Comparison of ENCODE assay signal across 1 cellular context in the genomic region with DNA sequence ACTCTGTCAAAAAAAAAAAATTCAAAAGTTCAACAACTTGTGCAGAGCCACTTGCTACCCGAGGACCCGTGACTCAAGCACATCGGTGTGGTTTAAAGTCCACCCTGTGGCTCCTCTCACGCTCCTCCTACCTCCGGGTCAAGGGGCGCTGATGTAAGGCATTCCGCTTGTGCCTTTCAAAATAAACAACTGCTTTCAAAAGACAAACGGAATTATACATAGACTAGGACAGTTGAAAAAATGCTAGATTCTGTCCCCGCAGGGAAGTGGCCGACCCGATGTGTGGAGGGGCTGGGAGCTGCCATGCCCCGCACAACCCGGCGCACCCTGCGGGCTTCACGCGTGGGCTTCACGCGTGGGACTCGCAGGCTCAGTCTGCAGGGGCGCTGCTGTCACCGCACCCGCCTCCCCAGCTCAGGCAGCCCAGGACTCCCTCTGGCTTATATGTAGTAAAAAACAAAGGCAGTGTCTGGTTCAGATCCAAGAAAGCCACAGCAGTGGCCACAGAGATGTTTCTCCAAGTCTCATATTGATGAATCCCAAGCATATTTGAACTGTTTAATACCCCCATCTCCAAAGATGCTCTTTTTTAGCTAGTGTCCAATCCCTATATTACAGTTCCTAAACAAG.
TF ChIP-seq lines count a peak whose summit lies in the region.

No MANE protein-coding gene starts in this region.

TF ChIP-seq in HepG2, 621 proteins besides CTCF, POLR2A, EP300 and RAD21 (continued from another document and continues in another):
- TF ChIP-seq DRAP1 (CRISPR knock-in tag; IDR thresholded peaks at IDR 0.05) (no peak), NR1H2 (CRISPR knock-in tag; IDR thresholded peaks at IDR 0.05; ENCODE audit: borderline replicate concordance, low read depth) (no peak; the same call in 1 of the 2 replicates), KLF9 (CRISPR knock-in tag; IDR thresholded peaks at IDR 0.05; ENCODE audit: low read depth) (no peak), HDAC2 (CRISPR knock-in tag; IDR thresholded peaks at IDR 0.05) (no peak), TP53 (CRISPR knock-in tag; conservative IDR thresholded peaks at IDR 0.05) (no peak), ZNF652 (CRISPR knock-in tag; IDR thresholded peaks at IDR 0.05; ENCODE audit: borderline replicate concordance, low read depth) (no peak), EZH2 (conservative IDR thresholded peaks at IDR 0.05; ENCODE audit: low read depth, low read length) (no peak), POLR2AphosphoS5 (IDR thresholded peaks at IDR 0.05; ENCODE audit: low read depth, low read length) (no peak), SP1 (IDR thresholded peaks at IDR 0.05) (no peak), SP1 (CRISPR knock-in tag; IDR thresholded peaks at IDR 0.05) (no peak; the same call in 1 of the 2 replicates), ZNF33B (CRISPR knock-in tag; IDR thresholded peaks at IDR 0.05) (no peak), ELF1 (CRISPR knock-in tag; IDR thresholded peaks at IDR 0.05) (no peak), ISL2 (CRISPR knock-in tag; IDR thresholded peaks at IDR 0.05) (peak; percentile 40; the same call in 1 of the 2 replicates), ZSCAN20 (CRISPR knock-in tag; IDR thresholded peaks at IDR 0.05; ENCODE audit: borderline replicate concordance) (no peak), NFE2L2 (IDR thresholded peaks at IDR 0.05; ENCODE audit: low read length) (no peak), ZNF510 (CRISPR knock-in tag; IDR thresholded peaks at IDR 0.05; ENCODE audit: low read depth) (0 out of 2 replicates have a peak, but pooled peaks have one; percentile 64), SRSF9 (IDR thresholded peaks at IDR 0.05; ENCODE audit: borderline replicate concordance, insufficient read depth, low read depth, low read length, poor library complexity, severe bottlenecking) (no peak), ZNF24 (IDR thresholded peaks at IDR 0.05) (no peak), ZBTB8A (CRISPR knock-in tag; IDR thresholded peaks at IDR 0.05; ENCODE audit: borderline replicate concordance, low read depth) (no peak), BRD4 (CRISPR knock-in tag; IDR thresholded peaks at IDR 0.05) (no peak), ZSCAN29 (CRISPR knock-in tag; conservative IDR thresholded peaks at IDR 0.05) (peak; percentile 62; the same call in 1 of the 2 replicates), ZFP36L1 (CRISPR knock-in tag; IDR thresholded peaks at IDR 0.05) (no peak), SIX1 (CRISPR knock-in tag; IDR thresholded peaks at IDR 0.05; ENCODE audit: borderline replicate concordance) (no peak), CCDC6 (CRISPR knock-in tag; IDR thresholded peaks at IDR 0.05) (peak; percentile 44; the same call in 1 of the 2 replicates)
- TF ChIP-seq, protein P1, sequence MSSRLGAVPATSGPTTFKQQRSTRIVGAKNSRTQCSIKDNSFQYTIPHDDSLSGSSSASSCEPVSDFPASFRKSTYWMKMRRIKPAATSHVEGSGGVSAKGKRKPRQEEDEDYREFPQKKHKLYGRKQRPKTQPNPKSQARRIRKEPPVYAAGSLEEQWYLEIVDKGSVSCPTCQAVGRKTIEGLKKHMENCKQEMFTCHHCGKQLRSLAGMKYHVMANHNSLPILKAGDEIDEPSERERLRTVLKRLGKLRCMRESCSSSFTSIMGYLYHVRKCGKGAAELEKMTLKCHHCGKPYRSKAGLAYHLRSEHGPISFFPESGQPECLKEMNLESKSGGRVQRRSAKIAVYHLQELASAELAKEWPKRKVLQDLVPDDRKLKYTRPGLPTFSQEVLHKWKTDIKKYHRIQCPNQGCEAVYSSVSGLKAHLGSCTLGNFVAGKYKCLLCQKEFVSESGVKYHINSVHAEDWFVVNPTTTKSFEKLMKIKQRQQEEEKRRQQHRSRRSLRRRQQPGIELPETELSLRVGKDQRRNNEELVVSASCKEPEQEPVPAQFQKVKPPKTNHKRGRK (CRISPR knock-in tag; IDR thresholded peaks at IDR 0.05): no peak
- TF ChIP-seq, protein P2, sequence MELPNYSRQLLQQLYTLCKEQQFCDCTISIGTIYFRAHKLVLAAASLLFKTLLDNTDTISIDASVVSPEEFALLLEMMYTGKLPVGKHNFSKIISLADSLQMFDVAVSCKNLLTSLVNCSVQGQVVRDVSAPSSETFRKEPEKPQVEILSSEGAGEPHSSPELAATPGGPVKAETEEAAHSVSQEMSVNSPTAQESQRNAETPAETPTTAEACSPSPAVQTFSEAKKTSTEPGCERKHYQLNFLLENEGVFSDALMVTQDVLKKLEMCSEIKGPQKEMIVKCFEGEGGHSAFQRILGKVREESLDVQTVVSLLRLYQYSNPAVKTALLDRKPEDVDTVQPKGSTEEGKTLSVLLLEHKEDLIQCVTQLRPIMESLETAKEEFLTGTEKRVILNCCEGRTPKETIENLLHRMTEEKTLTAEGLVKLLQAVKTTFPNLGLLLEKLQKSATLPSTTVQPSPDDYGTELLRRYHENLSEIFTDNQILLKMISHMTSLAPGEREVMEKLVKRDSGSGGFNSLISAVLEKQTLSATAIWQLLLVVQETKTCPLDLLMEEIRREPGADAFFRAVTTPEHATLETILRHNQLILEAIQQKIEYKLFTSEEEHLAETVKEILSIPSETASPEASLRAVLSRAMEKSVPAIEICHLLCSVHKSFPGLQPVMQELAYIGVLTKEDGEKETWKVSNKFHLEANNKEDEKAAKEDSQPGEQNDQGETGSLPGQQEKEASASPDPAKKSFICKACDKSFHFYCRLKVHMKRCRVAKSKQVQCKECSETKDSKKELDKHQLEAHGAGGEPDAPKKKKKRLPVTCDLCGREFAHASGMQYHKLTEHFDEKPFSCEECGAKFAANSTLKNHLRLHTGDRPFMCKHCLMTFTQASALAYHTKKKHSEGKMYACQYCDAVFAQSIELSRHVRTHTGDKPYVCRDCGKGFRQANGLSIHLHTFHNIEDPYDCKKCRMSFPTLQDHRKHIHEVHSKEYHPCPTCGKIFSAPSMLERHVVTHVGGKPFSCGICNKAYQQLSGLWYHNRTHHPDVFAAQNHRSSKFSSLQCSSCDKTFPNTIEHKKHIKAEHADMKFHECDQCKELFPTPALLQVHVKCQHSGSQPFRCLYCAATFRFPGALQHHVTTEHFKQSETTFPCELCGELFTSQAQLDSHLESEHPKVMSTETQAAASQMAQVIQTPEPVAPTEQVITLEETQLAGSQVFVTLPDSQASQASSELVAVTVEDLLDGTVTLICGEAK (IDR thresholded peaks at IDR 0.05): no peak
- TF ChIP-seq, protein P2 (CRISPR knock-in tag; IDR thresholded peaks at IDR 0.05): no peak
- TF ChIP-seq, protein P3, sequence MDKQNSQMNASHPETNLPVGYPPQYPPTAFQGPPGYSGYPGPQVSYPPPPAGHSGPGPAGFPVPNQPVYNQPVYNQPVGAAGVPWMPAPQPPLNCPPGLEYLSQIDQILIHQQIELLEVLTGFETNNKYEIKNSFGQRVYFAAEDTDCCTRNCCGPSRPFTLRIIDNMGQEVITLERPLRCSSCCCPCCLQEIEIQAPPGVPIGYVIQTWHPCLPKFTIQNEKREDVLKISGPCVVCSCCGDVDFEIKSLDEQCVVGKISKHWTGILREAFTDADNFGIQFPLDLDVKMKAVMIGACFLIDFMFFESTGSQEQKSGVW (CRISPR knock-in tag; IDR thresholded peaks at IDR 0.05; ENCODE audit: borderline replicate concordance): no peak
- TF ChIP-seq, protein P4, sequence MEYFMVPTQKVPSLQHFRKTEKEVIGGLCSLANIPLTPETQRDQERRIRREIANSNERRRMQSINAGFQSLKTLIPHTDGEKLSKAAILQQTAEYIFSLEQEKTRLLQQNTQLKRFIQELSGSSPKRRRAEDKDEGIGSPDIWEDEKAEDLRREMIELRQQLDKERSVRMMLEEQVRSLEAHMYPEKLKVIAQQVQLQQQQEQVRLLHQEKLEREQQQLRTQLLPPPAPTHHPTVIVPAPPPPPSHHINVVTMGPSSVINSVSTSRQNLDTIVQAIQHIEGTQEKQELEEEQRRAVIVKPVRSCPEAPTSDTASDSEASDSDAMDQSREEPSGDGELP (IDR thresholded peaks at IDR 0.05; ENCODE audit: borderline replicate concordance, low read depth): peak; percentile 31; the same call in 1 of the 2 replicates
- TF ChIP-seq, protein P5, sequence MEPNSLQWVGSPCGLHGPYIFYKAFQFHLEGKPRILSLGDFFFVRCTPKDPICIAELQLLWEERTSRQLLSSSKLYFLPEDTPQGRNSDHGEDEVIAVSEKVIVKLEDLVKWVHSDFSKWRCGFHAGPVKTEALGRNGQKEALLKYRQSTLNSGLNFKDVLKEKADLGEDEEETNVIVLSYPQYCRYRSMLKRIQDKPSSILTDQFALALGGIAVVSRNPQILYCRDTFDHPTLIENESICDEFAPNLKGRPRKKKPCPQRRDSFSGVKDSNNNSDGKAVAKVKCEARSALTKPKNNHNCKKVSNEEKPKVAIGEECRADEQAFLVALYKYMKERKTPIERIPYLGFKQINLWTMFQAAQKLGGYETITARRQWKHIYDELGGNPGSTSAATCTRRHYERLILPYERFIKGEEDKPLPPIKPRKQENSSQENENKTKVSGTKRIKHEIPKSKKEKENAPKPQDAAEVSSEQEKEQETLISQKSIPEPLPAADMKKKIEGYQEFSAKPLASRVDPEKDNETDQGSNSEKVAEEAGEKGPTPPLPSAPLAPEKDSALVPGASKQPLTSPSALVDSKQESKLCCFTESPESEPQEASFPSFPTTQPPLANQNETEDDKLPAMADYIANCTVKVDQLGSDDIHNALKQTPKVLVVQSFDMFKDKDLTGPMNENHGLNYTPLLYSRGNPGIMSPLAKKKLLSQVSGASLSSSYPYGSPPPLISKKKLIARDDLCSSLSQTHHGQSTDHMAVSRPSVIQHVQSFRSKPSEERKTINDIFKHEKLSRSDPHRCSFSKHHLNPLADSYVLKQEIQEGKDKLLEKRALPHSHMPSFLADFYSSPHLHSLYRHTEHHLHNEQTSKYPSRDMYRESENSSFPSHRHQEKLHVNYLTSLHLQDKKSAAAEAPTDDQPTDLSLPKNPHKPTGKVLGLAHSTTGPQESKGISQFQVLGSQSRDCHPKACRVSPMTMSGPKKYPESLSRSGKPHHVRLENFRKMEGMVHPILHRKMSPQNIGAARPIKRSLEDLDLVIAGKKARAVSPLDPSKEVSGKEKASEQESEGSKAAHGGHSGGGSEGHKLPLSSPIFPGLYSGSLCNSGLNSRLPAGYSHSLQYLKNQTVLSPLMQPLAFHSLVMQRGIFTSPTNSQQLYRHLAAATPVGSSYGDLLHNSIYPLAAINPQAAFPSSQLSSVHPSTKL (CRISPR knock-in tag; IDR thresholded peaks at IDR 0.05): peak; percentile 86
- TF ChIP-seq, protein P6, sequence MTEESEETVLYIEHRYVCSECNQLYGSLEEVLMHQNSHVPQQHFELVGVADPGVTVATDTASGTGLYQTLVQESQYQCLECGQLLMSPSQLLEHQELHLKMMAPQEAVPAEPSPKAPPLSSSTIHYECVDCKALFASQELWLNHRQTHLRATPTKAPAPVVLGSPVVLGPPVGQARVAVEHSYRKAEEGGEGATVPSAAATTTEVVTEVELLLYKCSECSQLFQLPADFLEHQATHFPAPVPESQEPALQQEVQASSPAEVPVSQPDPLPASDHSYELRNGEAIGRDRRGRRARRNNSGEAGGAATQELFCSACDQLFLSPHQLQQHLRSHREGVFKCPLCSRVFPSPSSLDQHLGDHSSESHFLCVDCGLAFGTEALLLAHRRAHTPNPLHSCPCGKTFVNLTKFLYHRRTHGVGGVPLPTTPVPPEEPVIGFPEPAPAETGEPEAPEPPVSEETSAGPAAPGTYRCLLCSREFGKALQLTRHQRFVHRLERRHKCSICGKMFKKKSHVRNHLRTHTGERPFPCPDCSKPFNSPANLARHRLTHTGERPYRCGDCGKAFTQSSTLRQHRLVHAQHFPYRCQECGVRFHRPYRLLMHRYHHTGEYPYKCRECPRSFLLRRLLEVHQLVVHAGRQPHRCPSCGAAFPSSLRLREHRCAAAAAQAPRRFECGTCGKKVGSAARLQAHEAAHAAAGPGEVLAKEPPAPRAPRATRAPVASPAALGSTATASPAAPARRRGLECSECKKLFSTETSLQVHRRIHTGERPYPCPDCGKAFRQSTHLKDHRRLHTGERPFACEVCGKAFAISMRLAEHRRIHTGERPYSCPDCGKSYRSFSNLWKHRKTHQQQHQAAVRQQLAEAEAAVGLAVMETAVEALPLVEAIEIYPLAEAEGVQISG (CRISPR knock-in tag; IDR thresholded peaks at IDR 0.05): no peak
- TF ChIP-seq, protein P7, sequence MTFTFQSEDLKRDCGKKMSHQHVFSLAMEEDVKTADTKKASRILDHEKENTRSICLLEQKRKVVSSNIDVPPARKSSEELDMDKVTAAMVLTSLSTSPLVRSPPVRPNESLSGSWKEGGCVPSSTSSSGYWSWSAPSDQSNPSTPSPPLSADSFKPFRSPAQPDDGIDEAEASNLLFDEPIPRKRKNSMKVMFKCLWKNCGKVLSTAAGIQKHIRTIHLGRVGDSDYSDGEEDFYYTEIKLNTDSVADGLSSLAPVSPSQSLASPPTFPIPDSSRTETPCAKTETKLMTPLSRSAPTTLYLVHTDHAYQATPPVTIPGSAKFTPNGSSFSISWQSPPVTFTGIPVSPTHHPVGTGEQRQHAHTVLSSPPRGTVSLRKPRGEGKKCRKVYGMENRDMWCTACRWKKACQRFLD (CRISPR knock-in tag; IDR thresholded peaks at IDR 0.05; ENCODE audit: borderline replicate concordance): no peak
